ENCODE assay signal across 21 cellular contexts in genomic region chr17:19022128-19022527, GRCh38. TPM values are rescaled to one million over a fixed set of nuclear protein-coding genes. Genes with fewer than 3 reads are reported as not detected.
DNase-seq lines count a peak whose midpoint lies in the region; ATAC-seq, FAIRE-seq and TF ChIP-seq lines count a peak whose summit lies in the region.
"Had no signal": no experiment of that assay in that cellular context is flagged by ENCODE, and none has a peak within 500 bp of the region (broad histone marks: within the 10 kb centered on the region; RNA-seq: fewer than 3 reads in every experiment).

No MANE protein-coding gene starts in this region.

- H3K27me3 ChIP-seq in right cardiac atrium (ENCODE audit: control insufficient read depth, insufficient read depth) (no peaks in the 10 kb centered on the region), heart right ventricle (peaks cover 0 to 5% (median 0%) of the 10 kb centered on the region in 7 donors), H1 (replicated peaks in 1 of 4; ENCODE audit: control insufficient read depth in 3 of 4, extremely low read depth in 1 of 4, insufficient read depth in 3 of 4, low read length in 3 of 4) (no peaks in the 10 kb centered on the region; a peak in 1 of 7 replicates), neuronal stem cell (ENCODE audit: control insufficient read depth in 3 of 3, insufficient read depth in 3 of 3, low read depth in 1 of 3, low read length in 3 of 3) (peaks cover 0 to 5% (median 0%) of the 10 kb centered on the region in 3 experiments), vagina (no peaks in the 10 kb centered on the region)
- H3K27me3 ChIP-seq: MG63 had no signal

- no peak overlapping the region for H3K4me3 ChIP-seq in right cardiac atrium (ENCODE audit: low read length)
- no peak overlapping the region for H3K4me3 ChIP-seq in heart right ventricle
- no peak overlapping the region for H3K4me3 ChIP-seq in H1 (ENCODE audit: extremely low read depth in 1 of 4, insufficient read depth in 2 of 4, low read depth in 3 of 4, low read length in 4 of 4)
- H3K4me3 ChIP-seq in neuronal stem cell (ENCODE audit: low read length in 2 of 2): no peak overlapping the region
- no peak overlapping the region for H3K4me3 ChIP-seq in vagina
- H3K4me3 ChIP-seq: A549, MG63 had no signal

- no peak overlapping the region for H4K5ac ChIP-seq in H1 (ENCODE audit: insufficient read length, low read depth, low read length)

- no peak overlapping the region for H2BK20ac ChIP-seq in H1 (ENCODE audit: low read length)

- TF ChIP-seq EP300 in H1 (IDR thresholded peaks at IDR 0.05; ENCODE audit: borderline replicate concordance in 1 of 2, low read depth in 2 of 2, low read length in 2 of 2): no peak

- no peaks in the 10 kb centered on the region for H3K79me1 ChIP-seq in H1 (ENCODE audit: low read depth, low read length)
- H3K79me1 ChIP-seq in neuronal stem cell (ENCODE audit: low read depth, low read length): peaks cover 2% of the 10 kb centered on the region

- CTCF ChIA-PET in H1 (lab: Charles Lee; ENCODE audit: partially characterized antibody): interaction anchor here (0.9 to 5.1 kb wide), 4 partner anchors 11 to 62 kb away, joined by 3 to 49 read pairs (median 6); no protein-coding TSS in a partner anchor

- H3K23me2 ChIP-seq in H1 (ENCODE audit: low read depth, low read length): no peaks in the 10 kb centered on the region

- TF ChIP-seq RAD21 in H1 (IDR thresholded peaks at IDR 0.05 in 1 of 2, conservative IDR thresholded peaks at IDR 0.05 in 1 of 2; ENCODE audit: low read depth in 2 of 2, low read length in 2 of 2): no peak

- H3K9me3 ChIP-seq in right cardiac atrium (ENCODE audit: control insufficient read depth, low read length): no peaks in the 10 kb centered on the region
- no peaks in the 10 kb centered on the region for H3K9me3 ChIP-seq in heart right ventricle
- no peaks in the 10 kb centered on the region for H3K9me3 ChIP-seq in H1 (ENCODE audit: insufficient read depth in 2 of 2, low read depth in 1 of 2, low read length in 1 of 2)
- H3K9me3 ChIP-seq in neuronal stem cell (replicated peaks in 1 of 2; ENCODE audit: control insufficient read depth in 2 of 2, insufficient read depth in 1 of 2, low read depth in 1 of 2, low read length in 2 of 2): no peaks in the 10 kb centered on the region
- no peaks in the 10 kb centered on the region for H3K9me3 ChIP-seq in vagina
- H3K9me3 ChIP-seq: A549, MG63, SK-N-SH had no signal

- H2BK5ac ChIP-seq in H1 (ENCODE audit: low read depth, low read length): no peak overlapping the region
- no peak overlapping the region for H2BK5ac ChIP-seq in neuronal stem cell (ENCODE audit: low read length)

- DNase-seq in right cardiac atrium (peak in 2 of 3 donors; percentile 2 to 25), heart right ventricle (no peak), H1 (ENCODE audit: low read depth in 1 of 2, low spot score in 2 of 2) (no peak), neuronal stem cell (ENCODE audit: low spot score) (no peak), vagina (ENCODE audit: extremely low spot score in 2 of 2) (no peak)
- no peak for DNase-seq in activated CD8-positive, alpha-beta memory T cell treated with anti-CD3 and anti-CD28 coated beads, Interleukin-2, amount 50 U/mL, for 4 hours
- DNase-seq: COR-L47, DMS79, GOT3, NCI-H1417, NCI-H187, NCI-H446, NCI-H526, OCI-M1, SHP77, SK-N-SH had no signal

- ATAC-seq in right cardiac atrium (no peak), heart right ventricle (no peak), GM19395 (IDR thresholded peaks at IDR 0.05; ENCODE audit: unreplicated experiment) (no peak)

- TF ChIP-seq POLR2A in H1 (IDR thresholded peaks at IDR 0.05; ENCODE audit: control extremely low read depth in 1 of 2, low read depth in 2 of 2, low read length in 2 of 2) (no peak), vagina (IDR thresholded peaks at IDR 0.05) (no peak)

- H3K56ac ChIP-seq in H1 (replicated peaks; ENCODE audit: insufficient read length, low read depth, low read length): no peak overlapping the region

- no peaks in the 10 kb centered on the region for H4K20me1 ChIP-seq in H1 (replicated peaks in 1 of 2; ENCODE audit: control insufficient read depth in 1 of 2, insufficient read depth in 2 of 2, low read length in 2 of 2)

- H3K4ac ChIP-seq in H1 (replicated peaks; ENCODE audit: insufficient read length, low read depth, low read length) (no peak overlapping the region), neuronal stem cell (ENCODE audit: low read length) (peak overlapping the region; percentile 23)

- TF ChIP-seq CTCF in heart right ventricle (IDR thresholded peaks at IDR 0.05) (no peak), H1 (IDR thresholded peaks at IDR 0.05; ENCODE audit: control extremely low read depth in 1 of 3, insufficient read depth in 1 of 3, low read depth in 1 of 3, low read length in 3 of 3) (no peak), vagina (IDR thresholded peaks at IDR 0.05) (no peak)

- H2AFZ ChIP-seq in H1 (ENCODE audit: low read length): no peak overlapping the region
- H2AFZ ChIP-seq in neuronal stem cell (ENCODE audit: low read length): no peak overlapping the region

- H4K91ac ChIP-seq in H1 (replicated peaks; ENCODE audit: insufficient read length, low read length): no peak overlapping the region
- H4K91ac ChIP-seq in neuronal stem cell (ENCODE audit: low read depth, low read length, poor library complexity): peak overlapping the region; percentile 72

- no peak overlapping the region for H2BK120ac ChIP-seq in H1 (replicated peaks; ENCODE audit: low read depth, low read length)
- H2BK120ac ChIP-seq in neuronal stem cell (ENCODE audit: low read depth, low read length): no peak overlapping the region

- H3K36me3 ChIP-seq in heart right ventricle (peaks cover 0 to 5% (median 0%) of the 10 kb centered on the region in 9 donors), H1 (ENCODE audit: control insufficient read depth in 2 of 4, insufficient read depth in 4 of 4, low read length in 3 of 4) (no peaks in the 10 kb centered on the region), neuronal stem cell (replicated peaks in 1 of 2; ENCODE audit: control insufficient read depth in 2 of 2, insufficient read depth in 2 of 2, low read length in 2 of 2) (no peaks in the 10 kb centered on the region), vagina (no peaks in the 10 kb centered on the region)
- H3K36me3 ChIP-seq: MG63 had no signal

- H2BK15ac ChIP-seq in H1 (ENCODE audit: low read length) (no peak overlapping the region), neuronal stem cell (ENCODE audit: low read length) (peak overlapping the region; percentile 81)

- H3K79me2 ChIP-seq in H1 (ENCODE audit: control insufficient read depth in 1 of 2, insufficient read depth in 2 of 2, low read length in 2 of 2): no peaks in the 10 kb centered on the region

- 93% methylated on average over 5 of the region's 5 CpGs for WGBS in right cardiac atrium
- WGBS in heart right ventricle, 2 donors: 94 to 96% methylated on average over 5 of the region's 5 CpGs
- WGBS in H1 (ENCODE audit: extremely low coverage in 1 of 2, insufficient coverage in 1 of 2, insufficient read length in 1 of 2, insufficient replicate concordance in 2 of 2, low coverage in 1 of 2, low lambda C conversion rate in 2 of 2, missing lambda C conversion rate in 1 of 2), 2 experiments: 86% methylated on average over 5 of the region's 5 CpGs; no CpG with 5 or more reads in 1 of the 2 experiments
- WGBS in neuronal stem cell (ENCODE audit: extremely low coverage in 2 of 2, insufficient read length in 2 of 2, insufficient replicate concordance in 1 of 2), 2 donors: no CpG with 5 or more reads among the region's 5 CpGs

- H3K4me1 ChIP-seq in right cardiac atrium (ENCODE audit: control insufficient read depth, insufficient read depth, low read length) (no peaks in the 10 kb centered on the region), heart right ventricle (no peaks in the 10 kb centered on the region), H1 (replicated peaks in 1 of 4; ENCODE audit: control insufficient read depth in 3 of 4, insufficient read depth in 4 of 4, low read length in 3 of 4) (peaks cover 0 to 3% (median 0%) of the 10 kb centered on the region in 4 experiments; a peak in 1 of 7 replicates), neuronal stem cell (ENCODE audit: control insufficient read depth in 2 of 2, insufficient read depth in 1 of 2, low read depth in 1 of 2, low read length in 2 of 2) (peaks cover 0 to 5% of the 10 kb centered on the region in 2 donors), vagina (no peaks in the 10 kb centered on the region)
- H3K4me1 ChIP-seq: A549 had no signal

- H3K23ac ChIP-seq in H1 (ENCODE audit: insufficient read length) (no peak overlapping the region), neuronal stem cell (ENCODE audit: low read depth, low read length, poor library complexity) (no peak overlapping the region)

- peak overlapping the region; percentile 32; the same call in 1 of the 2 replicates for H3K18ac ChIP-seq in H1 (ENCODE audit: extremely low read depth, low read length)
- no peak overlapping the region for H3K18ac ChIP-seq in neuronal stem cell (ENCODE audit: low read length)

- no peak overlapping the region for H4K8ac ChIP-seq in H1 (ENCODE audit: extremely low read depth, insufficient read depth, low read length)
- H4K8ac ChIP-seq in neuronal stem cell (ENCODE audit: low read depth, low read length): peak overlapping the region; percentile 4

- POLR2A ChIA-PET in H1 (lab: Charles Lee; ENCODE audit: partially characterized antibody): interaction anchor here (1.3 kb wide), 1 partner anchor 18 kb away, joined by 3 read pairs; no protein-coding TSS in a partner anchor

- no peak overlapping the region for H3K27ac ChIP-seq in right cardiac atrium (ENCODE audit: low read length)
- no peak overlapping the region for H3K27ac ChIP-seq in heart right ventricle
- no peak overlapping the region for H3K27ac ChIP-seq in H1 (ENCODE audit: low read depth, low read length)
- no peak overlapping the region for H3K27ac ChIP-seq in neuronal stem cell (replicated peaks; ENCODE audit: low read length)
- no peak overlapping the region for H3K27ac ChIP-seq in vagina

- H3K4me2 ChIP-seq in H1 (ENCODE audit: insufficient read depth in 1 of 2, low read depth in 2 of 2, low read length in 2 of 2) (no peak overlapping the region), neuronal stem cell (ENCODE audit: insufficient read depth, low read length, poor library complexity, severe bottlenecking) (no peak overlapping the region)
- H3K4me2 ChIP-seq: A549, SK-N-SH had no signal

- H2AK5ac ChIP-seq in H1 (ENCODE audit: low read depth, low read length) (no peak overlapping the region), neuronal stem cell (ENCODE audit: low read depth, low read length) (peak overlapping the region; percentile 88)

- no peak for FAIRE-seq in H1 (lab: Jason Lieb, UNC)
- FAIRE-seq: A549, RCC 7860 had no signal

- intact Hi-C loops in right cardiac atrium (cut with DNase I): no loop called here
- intact Hi-C loops in heart right ventricle (cut with DNase I): loop anchor here in 2 of 10 donors (5.0 to 10.0 kb wide), 2 partner anchors 47 to 55 kb away; no protein-coding TSS in a partner anchor
- intact Hi-C loops in vagina (cut with DNase I): no loop called here

- H3K14ac ChIP-seq in H1 (ENCODE audit: insufficient read length) (no peak overlapping the region), neuronal stem cell (ENCODE audit: low read length) (peak overlapping the region; percentile 38)

- H3K9ac ChIP-seq in H1 (replicated peaks in 1 of 4; ENCODE audit: extremely low read depth in 1 of 4, low read depth in 3 of 4, low read length in 3 of 4) (no peak overlapping the region), neuronal stem cell (ENCODE audit: low read depth, low read length, poor library complexity) (no peak overlapping the region)
- H3K9ac ChIP-seq: SK-N-SH had no signal

- H2BK12ac ChIP-seq in H1 (ENCODE audit: low read depth, low read length) (no peak overlapping the region), neuronal stem cell (ENCODE audit: low read length) (no peak overlapping the region)

RNA-seq across cellular contexts. Expression of gene FAM83G, which starts 17.6 kb away (rescaled TPM):
- total RNA-seq in right cardiac atrium: 10 to 100 TPM; 27.7 to 40.2 (median 30.3) TPM
- polyA plus RNA-seq in right cardiac atrium: 18.7 TPM
- total RNA-seq in heart right ventricle: 1 to 10 TPM in 9 of 10 donors, under 1 TPM in 1; 0.96 to 4.0 (median 1.7) TPM
- 1 to 10 TPM; 1.1 to 5.5 TPM for polyA plus RNA-seq in heart right ventricle
- total RNA-seq in H1 (2021; fragmentation: NEBNext Ultra II Directional; extraction: Animal tissue kit (Norgen Biotek cat#: 25700)): 28.7 and 29.0 TPM in 2 replicates
- polyA plus RNA-seq in H1 (2011; rRNA removed): 15.4 and 21.3 TPM in 2 replicates
- polyA plus RNA-seq in H1 (2011; cell fraction: cytosol; rRNA removed): 14.3 TPM
- polyA plus RNA-seq in H1 (2011; cell fraction: nucleus; rRNA removed): 29.6 TPM
- polyA plus RNA-seq in H1 (2012, experiment 1 of 2): 13.8 to 20.5 TPM (median 18.5 TPM) in 4 replicates
- polyA plus RNA-seq in H1 (2012, experiment 2 of 2): 20.3 TPM
- polyA plus RNA-seq in H1 (2013, experiment 1 of 2): 13.9 TPM
- polyA plus RNA-seq in H1 (2013, experiment 2 of 2): 13.4 TPM
- 20.1 and 21.0 TPM in 2 replicates for polyA minus RNA-seq in H1 (2011; rRNA and poly(A)+ RNA removed)
- 21.6 TPM for polyA minus RNA-seq in H1 (2011; cell fraction: cytosol; rRNA and poly(A)+ RNA removed)
- polyA minus RNA-seq in H1 (2011; cell fraction: nucleus; rRNA and poly(A)+ RNA removed): 22.7 TPM
- polyA plus RNA-seq in neuronal stem cell (2013, experiment 1 of 2): 9.5 TPM
- polyA plus RNA-seq in neuronal stem cell (2013, experiment 2 of 2): 9.7 TPM
- total RNA-seq in vagina: 36.1 TPM

RNA-seq across cellular contexts. Expression of gene GRAP, which starts 24.6 kb away (rescaled TPM):
- 1 to 10 TPM; 2.8 to 4.1 (median 3.6) TPM for total RNA-seq in right cardiac atrium
- polyA plus RNA-seq in right cardiac atrium: 2.3 TPM
- 1 to 10 TPM in 9 of 10 donors, under 1 TPM in 1; 0.99 to 3.6 (median 2.2) TPM for total RNA-seq in heart right ventricle
- 1 to 10 TPM; 2.6 to 3.7 TPM for polyA plus RNA-seq in heart right ventricle
- total RNA-seq in H1 (2021; fragmentation: NEBNext Ultra II Directional; extraction: Animal tissue kit (Norgen Biotek cat#: 25700)): 0.24 and 0.29 TPM in 2 replicates
- polyA plus RNA-seq in H1 (2011; rRNA removed): 0.18 and 0.24 TPM in 2 replicates
- polyA plus RNA-seq in H1 (2011; cell fraction: cytosol; rRNA removed): 0.23 TPM
- 0.93 TPM for polyA plus RNA-seq in H1 (2011; cell fraction: nucleus; rRNA removed)
- 0.16 to 0.19 TPM in 2 of 4 replicates, not detected in the others for polyA plus RNA-seq in H1 (2012, experiment 1 of 2)
- 0.17 TPM for polyA plus RNA-seq in H1 (2012, experiment 2 of 2)
- polyA plus RNA-seq in H1 (2013, experiment 1 of 2): 0.43 TPM
- polyA plus RNA-seq in H1 (2013, experiment 2 of 2): 0.24 TPM
- 0.19 TPM in 1 of 2 replicates, not detected in the other for polyA minus RNA-seq in H1 (2011; rRNA and poly(A)+ RNA removed)
- polyA minus RNA-seq in H1 (2011; cell fraction: cytosol; rRNA and poly(A)+ RNA removed): not detected
- polyA minus RNA-seq in H1 (2011; cell fraction: nucleus; rRNA and poly(A)+ RNA removed): 1.00 TPM
- 0.08 TPM for polyA plus RNA-seq in neuronal stem cell (2013, experiment 1 of 2)
- polyA plus RNA-seq in neuronal stem cell (2013, experiment 2 of 2): 0.11 TPM
- total RNA-seq in vagina: 5.2 TPM
- total RNA-seq: LHCN-M2 had no signal

Comparison
In these comparisons a context has a peak if more than half of its experiments do, and no peak if none do; other contexts are left out.
1. DNase-seq: peak in right cardiac atrium (2 of 3); none in heart right ventricle (0 of 2), H1 (0 of 2), neuronal stem cell (single experiment), activated CD8-positive, alpha-beta memory T cell treated with anti-CD3 and anti-CD28 coated beads, Interleukin-2, amount 50 U/mL, for 4 hours (single experiment) and vagina (0 of 2).